Comparison of ENCODE assay signal across 27 cellular contexts in genomic region chr6:157403684-157404051, GRCh38. TPM values are rescaled to one million over a fixed set of nuclear protein-coding genes. Genes with fewer than 3 reads are reported as not detected.
A peak's percentile ranks its signal among the peaks of the same experiment; 100 is the strongest.
DNase-seq lines count a peak whose midpoint lies in the region; FAIRE-seq lines count a peak whose summit lies in the region.
"Had no signal": no experiment of that assay in that cellular context is flagged by ENCODE, and none has a peak within 500 bp of the region (broad histone marks: within the 10 kb centered on the region; RNA-seq: fewer than 3 reads in every experiment).

No MANE protein-coding gene starts in this region.

- H2AFZ ChIP-seq in neuronal stem cell (ENCODE audit: low read length): no peak overlapping the region

- H4K91ac ChIP-seq in neuronal stem cell (ENCODE audit: low read depth, low read length, poor library complexity): no peak overlapping the region

- H3K9me3 ChIP-seq in HUES48 (ENCODE audit: control insufficient read depth, insufficient read depth, low read length): no peaks in the 10 kb centered on the region
- H3K9me3 ChIP-seq in neuronal stem cell (replicated peaks in 1 of 2; ENCODE audit: control insufficient read depth in 2 of 2, insufficient read depth in 1 of 2, low read depth in 1 of 2, low read length in 2 of 2): no peaks in the 10 kb centered on the region
- H3K9me3 ChIP-seq: neutrophil, spleen, thyroid gland, vagina had no signal

- H3K4me3 ChIP-seq in HUES48 (ENCODE audit: low read depth, low read length) (no peak overlapping the region), neuronal stem cell (ENCODE audit: low read length in 2 of 2) (no peak overlapping the region)
- H3K4me3 ChIP-seq: spleen, thyroid gland, vagina had no signal

- no peak overlapping the region for H3K23ac ChIP-seq in neuronal stem cell (ENCODE audit: low read depth, low read length, poor library complexity)

- H2BK15ac ChIP-seq in neuronal stem cell (ENCODE audit: low read length): no peak overlapping the region

- H3K4me2 ChIP-seq in neuronal stem cell (ENCODE audit: insufficient read depth, low read length, poor library complexity, severe bottlenecking): no peak overlapping the region

- peaks cover 25% of the 10 kb centered on the region for H3K4me1 ChIP-seq in HUES48 (ENCODE audit: control insufficient read depth, insufficient read depth, low read length)
- peaks cover 7 to 10% of the 10 kb centered on the region in 2 donors for H3K4me1 ChIP-seq in neuronal stem cell (ENCODE audit: control insufficient read depth in 2 of 2, insufficient read depth in 1 of 2, low read depth in 1 of 2, low read length in 2 of 2)
- H3K4me1 ChIP-seq: vagina had no signal

- peak overlapping the region; percentile 95 for H3K18ac ChIP-seq in neuronal stem cell (ENCODE audit: low read length)

- peak; percentile 62 for FAIRE-seq in GM18507 (lab: Jason Lieb, UNC)
- FAIRE-seq: bronchial epithelial cell had no signal

- DNase-seq in GM18507 (ENCODE audit: extremely low spot score, insufficient read length, low read depth) (no peak), NCI-H82 treated with DMSO at 0.1 percent for 48 hours (lab: John Stamatoyannopoulos, UW; ENCODE audit: unreplicated experiment) (peak; percentile 24), neuronal stem cell (ENCODE audit: low spot score) (no peak), RPMI8226 (no peak), glomerular visceral epithelial cell (ENCODE audit: extremely low spot score) (no peak), SW480 (ENCODE audit: low spot score) (no peak)
- DNase-seq: activated CD4-positive, alpha-beta T cell treated with anti-CD3 and anti-CD28 coated beads, Interleukin-2, amount 10 ng/mL, durations not matched to agents 7 days and 5 days; activated effector memory CD4-positive, alpha-beta T cell treated with anti-CD3 and anti-CD28 coated beads, Interleukin-2, amount 50 U/mL, for 16 hours; activated naive CD8-positive, alpha-beta T cell treated with anti-CD3 and anti-CD28 coated beads, Interleukin-2, amount 10 ng/mL, durations not matched to agents 7 days and 5 days; activated T-cell treated with anti-CD3 and anti-CD28 coated beads, Interleukin-2, amount 50 U/mL, for 1 hour; aorta; C1 segment of cervical spinal cord; foreskin melanocyte; kidney glomerular epithelial cell; NCI-H1694; NCI-H526 treated with DMSO at 0.1 percent for 48 hours; right cardiac atrium; spleen; stimulated activated CD4-positive, alpha-beta T cell treated with anti-CD3 and anti-CD28 coated beads, Interleukin-2, amount 100 ng/mL, for 24 hours; stimulated activated CD8-positive, alpha-beta memory T cell treated with anti-CD3 and anti-CD28 coated beads, Interleukin-4, amount 100 ng/mL, for 48 hours; T1000; thyroid gland had no signal

- no peak overlapping the region for H3K9ac ChIP-seq in HUES48 (ENCODE audit: low read depth, low read length)
- H3K9ac ChIP-seq in neuronal stem cell (ENCODE audit: low read depth, low read length, poor library complexity): no peak overlapping the region

- H3K36me3 ChIP-seq in HUES48 (ENCODE audit: control insufficient read depth, insufficient read depth, low read length) (no peaks in the 10 kb centered on the region), neuronal stem cell (replicated peaks in 1 of 2; ENCODE audit: control insufficient read depth in 2 of 2, insufficient read depth in 2 of 2, low read length in 2 of 2) (no peaks in the 10 kb centered on the region)
- H3K36me3 ChIP-seq: neutrophil, thyroid gland, vagina had no signal

- no peak overlapping the region for H3K14ac ChIP-seq in neuronal stem cell (ENCODE audit: low read length)

- H4K8ac ChIP-seq in neuronal stem cell (ENCODE audit: low read depth, low read length): no peak overlapping the region

- peaks cover 2% of the 10 kb centered on the region for H3K79me1 ChIP-seq in neuronal stem cell (ENCODE audit: low read depth, low read length)

- H3K27me3 ChIP-seq in HUES48 (ENCODE audit: control insufficient read depth, insufficient read depth, low read length) (no peaks in the 10 kb centered on the region), neuronal stem cell (ENCODE audit: control insufficient read depth in 3 of 3, insufficient read depth in 3 of 3, low read depth in 1 of 3, low read length in 3 of 3) (no peaks in the 10 kb centered on the region)
- H3K27me3 ChIP-seq: neutrophil, spleen, thyroid gland, vagina had no signal

- H3K4ac ChIP-seq in neuronal stem cell (ENCODE audit: low read length): no peak overlapping the region

- H2BK120ac ChIP-seq in neuronal stem cell (ENCODE audit: low read depth, low read length): no peak overlapping the region

- no CpG with 5 or more reads among the region's 6 CpGs for WGBS in neuronal stem cell (ENCODE audit: extremely low coverage in 2 of 2, insufficient read length in 2 of 2, insufficient replicate concordance in 1 of 2), 2 donors

- H2BK5ac ChIP-seq in neuronal stem cell (ENCODE audit: low read length): no peak overlapping the region

- no peak overlapping the region for H2AK5ac ChIP-seq in neuronal stem cell (ENCODE audit: low read depth, low read length)

- peak overlapping the region; percentile 65 for H3K27ac ChIP-seq in HUES48 (ENCODE audit: low read depth, low read length)
- peak overlapping the region; percentile 61 for H3K27ac ChIP-seq in neuronal stem cell (replicated peaks; ENCODE audit: low read length)
- H3K27ac ChIP-seq: neutrophil, spleen, thyroid gland, vagina, VCaP had no signal

- no peak overlapping the region for H2BK12ac ChIP-seq in neuronal stem cell (ENCODE audit: low read length)

RNA-seq across cellular contexts. Expression of gene ZDHHC14, which starts 22.7 kb away (rescaled TPM):
- polyA plus RNA-seq in neuronal stem cell (2013, experiment 1 of 2): 9.4 TPM
- polyA plus RNA-seq in neuronal stem cell (2013, experiment 2 of 2): 9.2 TPM
